16 cellular contexts compared by ENCODE assay signal in genomic region chr12:25372969-25373368, GRCh38.
"Had no signal": no experiment of that assay in that cellular context is flagged by ENCODE, and none has a peak within 500 bp of the region (broad histone marks: within the 10 kb centered on the region; RNA-seq: fewer than 3 reads in every experiment).

No MANE protein-coding gene starts in this region.

- H3K36me3 ChIP-seq: brain microvascular endothelial cell, sigmoid colon, tibial nerve, uterus had no signal

- DNase-seq: activated CD4-positive, alpha-beta T cell treated with anti-CD3 and anti-CD28 coated beads, Interleukin-2, amount 50 U/mL, for 4 hours; activated gamma-delta T cell treated with Interleukin-2 at 50 U/mL for 16 hours; anterior cingulate cortex; brain microvascular endothelial cell; cortex of kidney; effector CD8-positive, alpha-beta T cell; head of caudate nucleus; sigmoid colon; stimulated activated CD4-positive, alpha-beta T cell treated with anti-CD3 and anti-CD28 coated beads, Interleukin-1b, Interleukin-23, amount 100 ng/mL, for 48 hours; substantia nigra; T-helper 1 cell; T1000; uterus had no signal

- H3K9me3 ChIP-seq: sigmoid colon, tibial nerve, uterus had no signal

- H3K4me3 Mint-ChIP-seq: activated naive CD8-positive, alpha-beta T cell had no signal

- H3K4me3 ChIP-seq: sigmoid colon, tibial nerve, uterus had no signal

- H3K4me1 ChIP-seq: uterus had no signal

- ATAC-seq: activated CD4-positive, CD25-positive, alpha-beta regulatory T cell treated with anti-CD3 and anti-CD28 coated beads, Interleukin-2, amount 50 U/mL, for 24 hours had no signal

- H3K27me3 Mint-ChIP-seq: activated naive CD8-positive, alpha-beta T cell had no signal

- H3K27me3 ChIP-seq: brain microvascular endothelial cell, sigmoid colon, tibial nerve, uterus had no signal

- H3K27ac Mint-ChIP-seq: activated naive CD8-positive, alpha-beta T cell had no signal

- H3K27ac ChIP-seq: brain microvascular endothelial cell, sigmoid colon, uterus had no signal
